ENCODE assay signal across 4 cellular contexts in genomic region chr18:39444957-39445356, GRCh38.
DNase-seq lines count a peak whose midpoint lies in the region.
"Not testable (repeated sequence)": the region's sequence is repeated elsewhere in the genome, so short reads cannot be mapped to it uniquely, and the experiment has no call there.

No MANE protein-coding gene starts in this region.

- peak overlapping the region in 2 of 6 donors; percentile 43 to 44 for H3K27ac Mint-ChIP-seq in immature natural killer cell

- H3K36me3 Mint-ChIP-seq in immature natural killer cell, result not testable (repeated sequence)

- DNase-seq in GF-D8 (lab: John Stamatoyannopoulos, UW) (peak; percentile 25), KBM-7 (peak; percentile 68), MV-4-11 (lab: John Stamatoyannopoulos, UW) (peak; percentile 4), immature natural killer cell (peak in 2 of 3 donors; percentile 1 to 7)

- peaks cover 6 to 22% (median 7%) of the 10 kb centered on the region in 6 donors for H3K9me3 Mint-ChIP-seq in immature natural killer cell

- peaks cover 6 to 22% of the 10 kb centered on the region in 2 donors for H3K4me1 Mint-ChIP-seq in immature natural killer cell

- not testable (repeated sequence) for H3K27me3 Mint-ChIP-seq in immature natural killer cell (ENCODE audit: low read depth in 3 of 3)

- in situ Hi-C loops in KBM-7 (cut with MboI; ENCODE audit: low pct_unique_long_range_greater_than_20kb, low sequenced_read_pairs), result not testable (repeated sequence)

- peak overlapping the region in 3 of 5 donors; percentile 9 to 28 (median 14) for H3K4me3 Mint-ChIP-seq in immature natural killer cell

Comparison
In these comparisons a context has a peak if more than half of its experiments do, and no peak if none do; other contexts are left out.
1. Peak in every context shown above with its lines: DNase-seq.
2. DNase-seq: peak in every context shown above with its lines; median percentile 68 in KBM-7; 25 in GF-D8; 4 in MV-4-11; 4 in immature natural killer cell.